Comparison of ENCODE assay signal across 9 cellular contexts in genomic region chr14:102140027-102140749, GRCh38. TPM values are rescaled to one million over a fixed set of nuclear protein-coding genes. Genes with fewer than 3 reads are reported as not detected.
DNase-seq lines count a peak whose midpoint lies in the region; ATAC-seq, FAIRE-seq and TF ChIP-seq lines count a peak whose summit lies in the region.
"Had no signal": no experiment of that assay in that cellular context is flagged by ENCODE, and none has a peak within 500 bp of the region (broad histone marks: within the 10 kb centered on the region; RNA-seq: fewer than 3 reads in every experiment).

No MANE protein-coding gene starts in this region.

- H3K27me3 ChIP-seq in mucosa of stomach (ENCODE audit: control insufficient read depth, insufficient read depth, low read length): no peaks in the 10 kb centered on the region

- H3K27ac Mint-ChIP-seq in stimulated activated naive CD8-positive, alpha-beta T cell treated with anti-CD3 and anti-CD28 coated beads, Interleukin-15, amount 100 ng/mL, for 72 hours: peak overlapping the region; percentile 93 to 99

- H3K4me1 ChIP-seq in mucosa of stomach (ENCODE audit: control insufficient read depth, insufficient read depth, low read length): peaks cover 8% of the 10 kb centered on the region

- no peaks in the 10 kb centered on the region for H3K27me3 Mint-ChIP-seq in stimulated activated naive CD8-positive, alpha-beta T cell treated with anti-CD3 and anti-CD28 coated beads, Interleukin-15, amount 100 ng/mL, for 72 hours

- no peaks in the 10 kb centered on the region for H3K9me3 Mint-ChIP-seq in stimulated activated naive CD8-positive, alpha-beta T cell treated with anti-CD3 and anti-CD28 coated beads, Interleukin-15, amount 100 ng/mL, for 72 hours

- H3K27ac ChIP-seq in KOPT-K1 (ENCODE audit: low read depth, low read length, poor library complexity, severe bottlenecking): peak overlapping the region; percentile 81

- DNase-seq in ELF-1 (ENCODE audit: low read depth, low spot score) (peak; percentile 43), epithelial cell of esophagus (ENCODE audit: low read depth) (peak; percentile 55), frontal cortex (ENCODE audit: low spot score in 2 of 2) (no peak)
- peak; percentile 74 for DNase-seq in activated CD8-positive, alpha-beta memory T cell treated with anti-CD3 and anti-CD28 coated beads for 24 hours
- DNase-seq in stimulated activated naive CD8-positive, alpha-beta T cell treated with anti-CD3 and anti-CD28 coated beads, Interleukin-15, amount 100 ng/mL, for 72 hours: peak; percentile 28 to 34

- H3K9ac ChIP-seq in mucosa of stomach (ENCODE audit: low read length): peak overlapping the region; percentile 95

- ATAC-seq in GM21717 (IDR thresholded peaks at IDR 0.05; ENCODE audit: unreplicated experiment): peak; percentile 30
- ATAC-seq in stimulated activated naive CD8-positive, alpha-beta T cell treated with anti-CD3 and anti-CD28 coated beads, Interleukin-15, amount 100 ng/mL, for 72 hours: peak; percentile 19

- no peak for FAIRE-seq in frontal cortex (lab: Jason Lieb, UNC)
- FAIRE-seq: endometrium had no signal

- H3K4me3 Mint-ChIP-seq in stimulated activated naive CD8-positive, alpha-beta T cell treated with anti-CD3 and anti-CD28 coated beads, Interleukin-15, amount 100 ng/mL, for 72 hours: peak overlapping the region; percentile 96 to 98

- TF ChIP-seq CTCF in epithelial cell of esophagus (IDR thresholded peaks at IDR 0.05; ENCODE audit: insufficient read depth, low read depth, low read length, missing control alignments): no peak

- H3K9me3 ChIP-seq in KOPT-K1 (ENCODE audit: insufficient read depth, low read length, poor library complexity, severe bottlenecking) (no peaks in the 10 kb centered on the region), mucosa of stomach (ENCODE audit: control insufficient read depth, low read length) (no peaks in the 10 kb centered on the region)

- peaks cover 31% of the 10 kb centered on the region for H3K4me1 Mint-ChIP-seq in stimulated activated naive CD8-positive, alpha-beta T cell treated with anti-CD3 and anti-CD28 coated beads, Interleukin-15, amount 100 ng/mL, for 72 hours

- H3K36me3 ChIP-seq in KOPT-K1 (ENCODE audit: insufficient read depth, low read length) (peaks cover 26% of the 10 kb centered on the region), mucosa of stomach (ENCODE audit: control insufficient read depth, insufficient read depth, low read length) (no peaks in the 10 kb centered on the region)

- H3K4me3 ChIP-seq in epithelial cell of esophagus (ENCODE audit: low read length) (peak overlapping the region; percentile 92), mucosa of stomach (ENCODE audit: low read length) (peak overlapping the region; percentile 98)

RNA-seq across cellular contexts. Expression of gene WDR20, which starts 0.5 kb away (rescaled TPM):
- 39.5 TPM for total RNA-seq in frontal cortex

RNA-seq across cellular contexts. Expression of gene HSP90AA1, which starts 53.3 kb away (rescaled TPM):
- total RNA-seq in frontal cortex: 289 TPM

Comparison
In these comparisons a context has a peak if more than half of its experiments do, and no peak if none do; other contexts are left out.
1. DNase-seq: peak in ELF-1 (single experiment), activated CD8-positive, alpha-beta memory T cell treated with anti-CD3 and anti-CD28 coated beads for 24 hours (single experiment), epithelial cell of esophagus (single experiment) and stimulated activated naive CD8-positive, alpha-beta T cell treated with anti-CD3 and anti-CD28 coated beads, Interleukin-15, amount 100 ng/mL, for 72 hours (2 of 2); none in frontal cortex (0 of 2).